In the genomic region with DNA sequence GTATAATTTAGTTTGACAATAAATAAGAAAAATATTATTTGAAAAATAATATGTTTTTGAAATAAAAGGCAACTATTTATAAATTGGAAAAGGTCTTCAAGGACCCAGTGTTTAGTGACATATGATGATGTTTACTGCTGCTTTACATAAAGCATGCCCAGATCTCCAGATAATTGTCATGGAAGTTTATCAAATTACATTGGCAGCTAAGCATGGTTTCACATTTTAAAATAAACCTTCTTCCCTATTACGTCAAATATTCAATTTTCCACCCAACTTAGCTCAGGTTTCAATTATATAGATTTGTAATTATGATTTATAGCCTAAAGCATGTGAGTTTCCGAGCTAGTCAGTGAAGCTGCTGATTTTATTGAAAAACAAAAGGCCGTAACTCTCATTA, we compare ENCODE assay signal across 32 cellular contexts.
"Had no signal": no experiment of that assay in that cellular context is flagged by ENCODE, and none has a peak within 500 bp of the region (broad histone marks: within the 10 kb centered on the region; RNA-seq: fewer than 3 reads in every experiment).

No MANE protein-coding gene starts in this region.

- DNase-seq: activated B cell treated with CpG ODN at 0.5 μM for 24 hours; activated CD4-positive, alpha-beta T cell treated with anti-CD3 and anti-CD28 coated beads for 48 hours; activated CD4-positive, alpha-beta T cell treated with anti-CD3 and anti-CD28 coated beads, Interleukin-2, amount 50 U/mL, for 1 hour; activated CD4-positive, alpha-beta T cell treated with anti-CD3 and anti-CD28 coated beads, Interleukin-2, amount 50 U/mL, for 48 hours; activated CD8-positive, alpha-beta memory T cell treated with anti-CD3 and anti-CD28 coated beads for 24 hours; activated CD8-positive, alpha-beta T cell treated with anti-CD3 and anti-CD28 coated beads for 36 hours; activated effector memory CD4-positive, alpha-beta T cell treated with Interleukin-2 at 50 U/mL for 16 hours; activated gamma-delta T cell treated with Interleukin-2 at 50 U/mL for 16 hours; activated naive CD4-positive, alpha-beta T cell treated with anti-CD3 and anti-CD28 coated beads, Interleukin-2, amount 50 U/mL, for 16 hours; activated naive CD4-positive, alpha-beta T cell treated with Interleukin-2 at 50 U/mL for 16 hours; activated T-cell treated with anti-CD3 and anti-CD28 coated beads, Interleukin-2, amount 50 U/mL, for 4 hours; amniotic stem cell; anterior cingulate cortex; brain microvascular endothelial cell; dorsolateral prefrontal cortex; effector memory CD4-positive, alpha-beta T cell; endodermal cell; foreskin keratinocyte; gastrocnemius medialis; glutamatergic neuron; heart left ventricle; T-helper 17 cell; T1000; WERI-Rb-1 had no signal

- H3K27ac Mint-ChIP-seq: activated B cell treated with CpG ODN at 0.5 μM for 24 hours; activated CD8-positive, alpha-beta T cell treated with anti-CD3 and anti-CD28 coated beads for 36 hours; activated naive CD8-positive, alpha-beta T cell; activated T-helper 17 cell treated with anti-CD3 and anti-CD28 coated beads, Interleukin-2, amount 50 U/mL, for 72 hours; dendritic cell treated with granulocyte-macrophage colony-stimulating factor and Interleukin-4, amounts not matched to agents 40 ng/mL and 50 ng/mL, for 4 days; endodermal cell; T-helper 17 cell; T-helper 2 cell treated with Interferon-gamma antibody and Interleukin-4, amounts not matched to agents 5 μg/mL and 100 μg/mL, for 36 hours had no signal

- H3K4me3 ChIP-seq: coronary artery, dorsolateral prefrontal cortex, gastrocnemius medialis, heart left ventricle had no signal

- H3K4me1 ChIP-seq: foreskin keratinocyte, gastrocnemius medialis, heart left ventricle had no signal

- H3K27me3 ChIP-seq: brain microvascular endothelial cell, foreskin keratinocyte, gastrocnemius medialis, heart left ventricle had no signal

- H3K36me3 Mint-ChIP-seq: activated naive CD8-positive, alpha-beta T cell had no signal

- H3K9me3 Mint-ChIP-seq: activated B cell treated with CpG ODN at 0.5 μM for 24 hours; dendritic cell treated with granulocyte-macrophage colony-stimulating factor and Interleukin-4, amounts not matched to agents 40 ng/mL and 50 ng/mL, for 4 days; T-helper 2 cell treated with Interferon-gamma antibody and Interleukin-4, amounts not matched to agents 5 μg/mL and 100 μg/mL, for 36 hours had no signal

- H3K27ac ChIP-seq: brain microvascular endothelial cell, coronary artery, dorsolateral prefrontal cortex, foreskin keratinocyte, gastrocnemius medialis, heart left ventricle, WERI-Rb-1 had no signal

- H3K9me3 ChIP-seq: gastrocnemius medialis, heart left ventricle had no signal

- H3K27me3 Mint-ChIP-seq: activated B cell treated with CpG ODN at 0.5 μM for 24 hours; activated CD8-positive, alpha-beta T cell treated with anti-CD3 and anti-CD28 coated beads for 36 hours; activated naive CD8-positive, alpha-beta T cell; activated T-helper 17 cell treated with anti-CD3 and anti-CD28 coated beads, Interleukin-2, amount 50 U/mL, for 72 hours; central memory CD8-positive, alpha-beta T cell; dendritic cell treated with granulocyte-macrophage colony-stimulating factor and Interleukin-4, amounts not matched to agents 40 ng/mL and 50 ng/mL, for 4 days; T-helper 17 cell had no signal

- H3K4me1 Mint-ChIP-seq: activated B cell treated with CpG ODN at 0.5 μM for 24 hours; activated T-helper 17 cell treated with anti-CD3 and anti-CD28 coated beads, Interleukin-2, amount 50 U/mL, for 72 hours; central memory CD8-positive, alpha-beta T cell; endodermal cell; T-helper 17 cell had no signal

- H3K36me3 ChIP-seq: brain microvascular endothelial cell, gastrocnemius medialis, heart left ventricle, WERI-Rb-1 had no signal

- ATAC-seq: activated CD4-positive, CD25-positive, alpha-beta regulatory T cell treated with anti-CD3 and anti-CD28 coated beads, Interleukin-2, amount 50 U/mL, for 24 hours; activated CD8-positive, alpha-beta T cell treated with anti-CD3 and anti-CD28 coated beads for 36 hours; activated T-cell treated with anti-CD3 and anti-CD28 coated beads, Interleukin-2, amount 50 U/mL, for 4 hours; activated T-helper 17 cell treated with anti-CD3 and anti-CD28 coated beads, Interleukin-2, amount 50 U/mL, for 72 hours; esophagus mucosa; foreskin keratinocyte; gastrocnemius medialis; heart left ventricle; T-helper 17 cell had no signal

- H3K4me3 Mint-ChIP-seq: activated B cell treated with CpG ODN at 0.5 μM for 24 hours; activated CD8-positive, alpha-beta T cell treated with anti-CD3 and anti-CD28 coated beads for 36 hours; activated naive CD8-positive, alpha-beta T cell; activated T-cell treated with anti-CD3 and anti-CD28 coated beads, Interleukin-2, amount 50 U/mL, for 4 hours; activated T-helper 17 cell treated with anti-CD3 and anti-CD28 coated beads, Interleukin-2, amount 50 U/mL, for 72 hours; central memory CD8-positive, alpha-beta T cell; dendritic cell treated with granulocyte-macrophage colony-stimulating factor and Interleukin-4, amounts not matched to agents 40 ng/mL and 50 ng/mL, for 4 days; endodermal cell; T-helper 17 cell; T-helper 2 cell treated with Interferon-gamma antibody and Interleukin-4, amounts not matched to agents 5 μg/mL and 100 μg/mL, for 36 hours had no signal
